Comparison of ENCODE assay signal across 18 cellular contexts in the genomic region with DNA sequence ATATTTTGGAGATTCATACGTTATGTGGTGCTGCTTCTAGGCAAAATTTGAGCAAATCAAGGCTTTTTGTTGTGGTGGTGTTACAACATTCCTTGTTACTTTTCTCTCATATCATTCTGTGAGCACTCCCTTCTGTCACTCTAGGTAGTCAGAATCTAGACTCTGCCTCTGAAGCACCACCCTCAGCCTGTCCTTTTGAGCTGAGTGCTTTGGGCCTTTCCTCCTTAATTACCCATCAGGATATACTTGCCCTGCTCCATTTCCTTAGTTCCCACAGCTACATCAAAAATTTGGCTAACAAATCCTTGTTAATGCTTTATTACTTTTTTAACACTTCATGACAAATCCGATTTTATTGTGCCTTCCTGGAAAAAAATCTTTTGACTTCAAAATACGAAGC.
A peak's percentile ranks its signal among the peaks of the same experiment; 100 is the strongest.
DNase-seq lines count a peak whose midpoint lies in the region; ATAC-seq, FAIRE-seq and TF ChIP-seq lines count a peak whose summit lies in the region.
"Had no signal": no experiment of that assay in that cellular context is flagged by ENCODE, and none has a peak within 500 bp of the region (broad histone marks: within the 10 kb centered on the region; RNA-seq: fewer than 3 reads in every experiment).

No MANE protein-coding gene starts in this region.

- H3K9me3 Mint-ChIP-seq in GM23338 = peaks cover 21% of the 10 kb centered on the region; the same call in 2 of the 3 replicates

- no peak for TF ChIP-seq POLR2A in endothelial cell of umbilical vein (IDR thresholded peaks at IDR 0.05; ENCODE audit: low read depth, low read length)

- BruUV-seq in endothelial cell of umbilical vein (replicated peaks; lab: Mats Ljungman, UMichigan) = no TSS peak

- H3K9me2 ChIP-seq in GM23338 (ENCODE audit: insufficient read depth) = peaks cover 4% of the 10 kb centered on the region; the same call in 1 of the 2 replicates

- H3K79me2 ChIP-seq in GM23338 (replicated peaks; ENCODE audit: insufficient read depth) (no peaks in the 10 kb centered on the region), endothelial cell of umbilical vein (ENCODE audit: control insufficient read depth, insufficient read depth, low read length) (no peaks in the 10 kb centered on the region), parathyroid adenoma (no peaks in the 10 kb centered on the region)

- H3K4me1 ChIP-seq in left ventricle myocardium inferior = peaks cover 6% of the 10 kb centered on the region
- H3K4me1 ChIP-seq in GM23338 (ENCODE audit: insufficient read depth) = no peaks in the 10 kb centered on the region
- H3K4me1 ChIP-seq in endothelial cell of umbilical vein (ENCODE audit: control insufficient read depth, extremely low read depth, insufficient read depth, low read length) = no peaks in the 10 kb centered on the region
- peaks cover 3% of the 10 kb centered on the region for H3K4me1 ChIP-seq in parathyroid adenoma
- H3K4me1 ChIP-seq: BLaER1, Caco-2, HAP-1 had no signal

- H3F3A ChIP-seq in GM23338 (replicated peaks; ENCODE audit: low read depth) = no peaks in the 10 kb centered on the region

- H3K9me3 ChIP-seq in left ventricle myocardium inferior (replicated peaks) (peaks cover 44% of the 10 kb centered on the region), endothelial cell of umbilical vein (replicated peaks; ENCODE audit: control insufficient read depth, insufficient read depth, low read length) (peaks cover 2% of the 10 kb centered on the region), parathyroid adenoma (ENCODE audit: control insufficient read depth, low read length) (no peaks in the 10 kb centered on the region)
- H3K9me3 ChIP-seq: Caco-2, HAP-1 had no signal

- CTCF ChIA-PET in endothelial cell of umbilical vein (lab: Charles Lee) = interaction anchor here (0.7 to 1.0 kb wide), 2 partner anchors 17 to 303 kb away, joined by 3 to 4 read pairs; no protein-coding TSS in a partner anchor

- intact Hi-C loops in left ventricle myocardium inferior (cut with micrococcal nuclease) (no loop called here), Right ventricle myocardium superior (cut with DNase I) (no loop called here), endothelial cell of umbilical vein (cut with micrococcal nuclease) (no loop called here)

- H3K36me3 Mint-ChIP-seq in GM23338 (ENCODE audit: low read depth) = peaks cover 11% of the 10 kb centered on the region
- H3K36me3 Mint-ChIP-seq: CD8-positive, alpha-beta memory T cell had no signal

- dilution Hi-C loops in endothelial cell of umbilical vein (cut with MboI; ENCODE audit: extremely low pct_ligation_motif_present, low sequenced_read_pairs) = no loop called here

- POLR2A ChIA-PET in endothelial cell of umbilical vein (lab: Charles Lee) = interaction anchor here (0.5 kb wide), 1 partner anchor 144 kb away, joined by 3 read pairs; no protein-coding TSS in a partner anchor

- H2AFZ ChIP-seq in GM23338 = 0 out of 2 replicates have a peak overlapping the region, but pooled peaks have one; percentile 25
- H2AFZ ChIP-seq in endothelial cell of umbilical vein (ENCODE audit: low read depth, low read length) = peak overlapping the region; percentile 48
- peak overlapping the region; percentile 71 for H2AFZ ChIP-seq in parathyroid adenoma

- H3K27ac ChIP-seq in left ventricle myocardium inferior (replicated peaks) = peak overlapping the region; percentile 67
- H3K27ac ChIP-seq in GM23338 (ENCODE audit: low read depth) = no peak overlapping the region
- no peak overlapping the region for H3K27ac ChIP-seq in endothelial cell of umbilical vein (ENCODE audit: insufficient read depth, low read depth, low read length)
- peak overlapping the region; percentile 26 for H3K27ac ChIP-seq in parathyroid adenoma
- H3K27ac ChIP-seq: BLaER1 had no signal

- no peak overlapping the region for H3K4me3 Mint-ChIP-seq in GM23338
- H3K4me3 Mint-ChIP-seq: CD8-positive, alpha-beta memory T cell had no signal

- H3K4me2 ChIP-seq in GM23338 (no peak overlapping the region), endothelial cell of umbilical vein (ENCODE audit: insufficient read depth, low read length) (no peak overlapping the region), parathyroid adenoma (ENCODE audit: low read length) (no peak overlapping the region)
- H3K4me2 ChIP-seq: BLaER1 had no signal

- TF ChIP-seq CTCF in left ventricle myocardium inferior (IDR thresholded peaks at IDR 0.05; ENCODE audit: borderline replicate concordance) (no peak), GM23338 (conservative IDR thresholded peaks at IDR 0.05; ENCODE audit: low read depth in 2 of 2) (no peak), endothelial cell of umbilical vein (IDR thresholded peaks at IDR 0.05; ENCODE audit: extremely low read depth in 1 of 2, insufficient read depth in 1 of 2, low read depth in 1 of 2, low read length in 2 of 2) (no peak), parathyroid adenoma (IDR thresholded peaks at IDR 0.05) (no peak)

- no peaks in the 10 kb centered on the region for H4K20me1 ChIP-seq in GM23338 (replicated peaks; ENCODE audit: insufficient read depth)
- no peaks in the 10 kb centered on the region for H4K20me1 ChIP-seq in endothelial cell of umbilical vein (replicated peaks; ENCODE audit: control insufficient read depth, extremely low read depth, insufficient read depth, low read length)
- H4K20me1 ChIP-seq: BLaER1 had no signal

- no peak for FAIRE-seq in endothelial cell of umbilical vein (lab: Jason Lieb, UNC)
- FAIRE-seq: A204.1, GM12891, HepG2, HTR-8/SVneo had no signal

- no peaks in the 10 kb centered on the region for H3K9me1 ChIP-seq in endothelial cell of umbilical vein (replicated peaks; ENCODE audit: control insufficient read depth, extremely low read depth, insufficient read depth, low read length)

- H3K36me3 ChIP-seq in left ventricle myocardium inferior = peaks cover 7% of the 10 kb centered on the region
- H3K36me3 ChIP-seq in GM23338 (ENCODE audit: insufficient read depth) = peaks cover 6% of the 10 kb centered on the region; the same call in 1 of the 2 replicates
- H3K36me3 ChIP-seq in endothelial cell of umbilical vein (ENCODE audit: control insufficient read depth in 2 of 2, extremely low read depth in 1 of 2, insufficient read depth in 2 of 2, low read length in 2 of 2) = no peaks in the 10 kb centered on the region
- H3K36me3 ChIP-seq in parathyroid adenoma (ENCODE audit: control insufficient read depth, insufficient read depth, low read length) = no peaks in the 10 kb centered on the region
- H3K36me3 ChIP-seq: BLaER1, HAP-1 had no signal

- no peaks in the 10 kb centered on the region for H3K27me3 Mint-ChIP-seq in GM23338 (ENCODE audit: insufficient read depth, low read depth, poor library complexity)
- H3K27me3 Mint-ChIP-seq: CD8-positive, alpha-beta memory T cell had no signal

- H3K27ac Mint-ChIP-seq in GM23338 = no peak overlapping the region
- H3K27ac Mint-ChIP-seq: CD8-positive, alpha-beta memory T cell had no signal

- H3K27me3 ChIP-seq in left ventricle myocardium inferior (ENCODE audit: low read depth) (no peaks in the 10 kb centered on the region), GM23338 (ENCODE audit: insufficient read depth) (no peaks in the 10 kb centered on the region), endothelial cell of umbilical vein (ENCODE audit: control insufficient read depth in 2 of 2, insufficient read depth in 2 of 2, low read length in 2 of 2) (no peaks in the 10 kb centered on the region), parathyroid adenoma (ENCODE audit: control insufficient read depth, insufficient read depth, low read length) (no peaks in the 10 kb centered on the region)
- H3K27me3 ChIP-seq: BLaER1 had no signal

- no peaks in the 10 kb centered on the region for H3K4me1 Mint-ChIP-seq in GM23338
- H3K4me1 Mint-ChIP-seq: CD8-positive, alpha-beta memory T cell had no signal

- ATAC-seq in Right ventricle myocardium superior (ENCODE audit: poor library complexity) (no peak), GM23338 (no peak), GM19324 (IDR thresholded peaks at IDR 0.05; ENCODE audit: low FRiP score, unreplicated experiment) (no peak)
- ATAC-seq: HepG2 had no signal

- no peak for DNase-seq in left ventricle myocardium inferior
- DNase-seq in Right ventricle myocardium superior = no peak
- no peak for DNase-seq in GM23338 (ENCODE audit: low spot score)
- peak; percentile 27 for DNase-seq in endothelial cell of umbilical vein (ENCODE audit: low read depth, low spot score)
- DNase-seq in ecto neural progenitor cell (ENCODE audit: low spot score) = no peak
- DNase-seq: AML-193; Caco-2; CD8-positive, alpha-beta memory T cell; DMS53; GOT3 had no signal

- H3K4me3 ChIP-seq in left ventricle myocardium inferior = no peak overlapping the region
- no peak overlapping the region for H3K4me3 ChIP-seq in GM23338
- H3K4me3 ChIP-seq in endothelial cell of umbilical vein (replicated peaks in 1 of 3; ENCODE audit: insufficient read depth in 1 of 3, low read depth in 1 of 3, low read length in 3 of 3) = no peak overlapping the region
- no peak overlapping the region for H3K4me3 ChIP-seq in parathyroid adenoma (ENCODE audit: low read depth, low read length)
- H3K4me3 ChIP-seq: BLaER1, HAP-1 had no signal

- H3K9ac ChIP-seq in endothelial cell of umbilical vein (replicated peaks; ENCODE audit: extremely low read depth, insufficient read depth, low read length) (no peak overlapping the region), parathyroid adenoma (no peak overlapping the region)
- H3K9ac ChIP-seq: BLaER1 had no signal

TF ChIP-seq in endothelial cell of umbilical vein, 7 proteins besides CTCF, POLR2A, EP300 and RAD21:
- TF ChIP-seq EZH2 (IDR thresholded peaks at IDR 0.05; ENCODE audit: borderline replicate concordance, low read depth, low read length, severe bottlenecking) (no peak), MYC (IDR thresholded peaks at IDR 0.05; ENCODE audit: low read depth, low read length) (no peak), JUN (IDR thresholded peaks at IDR 0.05; ENCODE audit: borderline replicate concordance, insufficient read depth, insufficient read length, low read depth) (no peak), GATA2 (IDR thresholded peaks at IDR 0.05; ENCODE audit: insufficient read depth, insufficient read length, low read depth, low read length) (no peak), FOS (IDR thresholded peaks at IDR 0.05; ENCODE audit: borderline replicate concordance, insufficient read depth, low read length) (no peak), POLR2AphosphoS5 (IDR thresholded peaks at IDR 0.05; ENCODE audit: insufficient read depth, low read depth, low read length) (no peak)
- TF ChIP-seq, protein P1, sequence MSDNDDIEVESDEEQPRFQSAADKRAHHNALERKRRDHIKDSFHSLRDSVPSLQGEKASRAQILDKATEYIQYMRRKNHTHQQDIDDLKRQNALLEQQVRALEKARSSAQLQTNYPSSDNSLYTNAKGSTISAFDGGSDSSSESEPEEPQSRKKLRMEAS (IDR thresholded peaks at IDR 0.05; ENCODE audit: insufficient read depth, insufficient read length) = no peak

Comparison
In these comparisons a context has a peak if more than half of its experiments do, and no peak if none do; other contexts are left out.
1. H3K27ac ChIP-seq: peak in left ventricle myocardium inferior (single experiment) and parathyroid adenoma (single experiment); none in GM23338 (single experiment) and endothelial cell of umbilical vein (single experiment).
2. Peak in every context shown above with its lines, with median percentiles within 50 percentile points of each other: H2AFZ ChIP-seq.